ENCODE assay signal across 8 cellular contexts in genomic region chr1:155324041-155324716, GRCh38. TPM values are rescaled to one million over a fixed set of nuclear protein-coding genes. Genes with fewer than 3 reads are reported as not detected.
DNase-seq lines count a peak whose midpoint lies in the region; ATAC-seq and TF ChIP-seq lines count a peak whose summit lies in the region.

No MANE protein-coding gene starts in this region.

- H3K79me2 ChIP-seq in SU-DHL-6 (ENCODE audit: insufficient read depth, low read length) (no peaks in the 10 kb centered on the region), parathyroid adenoma (no peaks in the 10 kb centered on the region)

- H3K4me3 Mint-ChIP-seq in activated naive CD8-positive, alpha-beta T cell treated with anti-CD3 and anti-CD28 coated beads, Interleukin-2, amount 50 U/mL, for 24 hours = peak overlapping the region; percentile 81

- no peaks in the 10 kb centered on the region for H3K9me3 ChIP-seq in SU-DHL-6 (ENCODE audit: insufficient read depth, low read length)
- no peaks in the 10 kb centered on the region for H3K9me3 ChIP-seq in parathyroid adenoma (ENCODE audit: control insufficient read depth, low read length)
- H3K9me3 ChIP-seq in tibial nerve = no peaks in the 10 kb centered on the region

- H3K27ac ChIP-seq in SU-DHL-6 (ENCODE audit: low read depth, low read length) (peak overlapping the region; percentile 67), parathyroid adenoma (peak overlapping the region; percentile 95), tibial nerve (peak overlapping the region; percentile 96 to 100 (median 98))

- DNase-seq in GM10266 (ENCODE audit: extremely low spot score) (peak; percentile 97), NCI-H1417 (lab: John Stamatoyannopoulos, UW) (peak; percentile 89 to 97 (median 90)), Right ventricle myocardium superior (peak; percentile 97), tibial nerve (ENCODE audit: low spot score in 2 of 2) (peak; percentile 92 to 93)
- peak; percentile 94 for DNase-seq in activated naive CD8-positive, alpha-beta T cell treated with anti-CD3 and anti-CD28 coated beads, Interleukin-2, amount 50 U/mL, for 24 hours

- H2AFZ ChIP-seq in SU-DHL-6 (ENCODE audit: low read depth, low read length, severe bottlenecking) (peak overlapping the region; percentile 88), parathyroid adenoma (peak overlapping the region; percentile 82)

- H3K27me3 ChIP-seq in SU-DHL-6 (ENCODE audit: low read length) = no peaks in the 10 kb centered on the region
- no peaks in the 10 kb centered on the region for H3K27me3 ChIP-seq in parathyroid adenoma (ENCODE audit: control insufficient read depth, insufficient read depth, low read length)
- H3K27me3 ChIP-seq in tibial nerve = no peaks in the 10 kb centered on the region

- peaks cover 33% of the 10 kb centered on the region for H3K4me1 Mint-ChIP-seq in activated naive CD8-positive, alpha-beta T cell treated with anti-CD3 and anti-CD28 coated beads, Interleukin-2, amount 50 U/mL, for 24 hours

- ATAC-seq in HG02678 (IDR thresholded peaks at IDR 0.05; ENCODE audit: unreplicated experiment) = peak; percentile 67
- ATAC-seq in activated naive CD8-positive, alpha-beta T cell treated with anti-CD3 and anti-CD28 coated beads, Interleukin-2, amount 50 U/mL, for 24 hours = peak; percentile 82
- peak; percentile 85 for ATAC-seq in Right ventricle myocardium superior (ENCODE audit: poor library complexity)

- H3K4me3 ChIP-seq in SU-DHL-6 (ENCODE audit: insufficient read depth, low read length, poor library complexity, severe bottlenecking) = peak overlapping the region; percentile 70
- peak overlapping the region; percentile 99 for H3K4me3 ChIP-seq in parathyroid adenoma (ENCODE audit: low read depth, low read length)
- peak overlapping the region; percentile 53 to 89 (median 64) for H3K4me3 ChIP-seq in tibial nerve

- H3K9me3 Mint-ChIP-seq in activated naive CD8-positive, alpha-beta T cell treated with anti-CD3 and anti-CD28 coated beads, Interleukin-2, amount 50 U/mL, for 24 hours = no peaks in the 10 kb centered on the region

- H3K27ac Mint-ChIP-seq in activated naive CD8-positive, alpha-beta T cell treated with anti-CD3 and anti-CD28 coated beads, Interleukin-2, amount 50 U/mL, for 24 hours = peak overlapping the region; percentile 77

- peak in 1 of 2 donors; percentile 75 for TF ChIP-seq EP300 in tibial nerve (IDR thresholded peaks at IDR 0.05)

- TF ChIP-seq POLR2A in tibial nerve (IDR thresholded peaks at IDR 0.05) = peak; percentile 39 to 65

- H3F3A ChIP-seq in SU-DHL-6 (ENCODE audit: insufficient read depth) = peaks cover 29% of the 10 kb centered on the region

- no peaks in the 10 kb centered on the region for H3K9me2 ChIP-seq in SU-DHL-6 (replicated peaks; ENCODE audit: insufficient read depth, low read length)

- H3K9ac ChIP-seq in SU-DHL-6 (ENCODE audit: low read length) = peak overlapping the region; percentile 79
- no peak overlapping the region for H3K9ac ChIP-seq in parathyroid adenoma

- H3K36me3 ChIP-seq in SU-DHL-6 (ENCODE audit: low read length) (no peaks in the 10 kb centered on the region), parathyroid adenoma (ENCODE audit: control insufficient read depth, insufficient read depth, low read length) (no peaks in the 10 kb centered on the region), tibial nerve (peaks cover 0 to 37% (median 0%) of the 10 kb centered on the region in 3 donors)

- TF ChIP-seq CTCF in GM10266 (IDR thresholded peaks at IDR 0.05; ENCODE audit: control insufficient read depth, insufficient read depth, low read depth, missing control alignments) = no peak
- no peak for TF ChIP-seq CTCF in SU-DHL-6 (IDR thresholded peaks at IDR 0.05; ENCODE audit: insufficient read depth, low read length, poor library complexity, severe bottlenecking)
- TF ChIP-seq CTCF in parathyroid adenoma (IDR thresholded peaks at IDR 0.05) = no peak
- TF ChIP-seq CTCF in tibial nerve (IDR thresholded peaks at IDR 0.05) = peak in 1 of 5 experiments; percentile 32

- H4K20me1 ChIP-seq in SU-DHL-6 (ENCODE audit: low read depth, low read length) = no peaks in the 10 kb centered on the region

- peaks cover 11% of the 10 kb centered on the region for H3K36me3 Mint-ChIP-seq in activated naive CD8-positive, alpha-beta T cell treated with anti-CD3 and anti-CD28 coated beads, Interleukin-2, amount 50 U/mL, for 24 hours (ENCODE audit: low read depth)

- no peaks in the 10 kb centered on the region for H3K27me3 Mint-ChIP-seq in activated naive CD8-positive, alpha-beta T cell treated with anti-CD3 and anti-CD28 coated beads, Interleukin-2, amount 50 U/mL, for 24 hours

- intact Hi-C loops in Right ventricle myocardium superior (cut with DNase I) = loop anchor here (5.0 kb wide), 2 partner anchors 47 to 72 kb away; partner anchors contain the start of gene HCN3

- H3K4me2 ChIP-seq in SU-DHL-6 (ENCODE audit: low read depth, low read length, poor library complexity, severe bottlenecking) (peak overlapping the region; percentile 91), parathyroid adenoma (ENCODE audit: low read length) (peak overlapping the region; percentile 100)

- H3K4me1 ChIP-seq in parathyroid adenoma (no peaks in the 10 kb centered on the region), tibial nerve (peaks cover 0 to 53% (median 25%) of the 10 kb centered on the region in 4 donors)

- WGBS in tibial nerve, 2 donors = 0 to 1% methylated on average over 23 to 32 of the region's 44 CpGs

RNA-seq across cellular contexts. Expression of gene RUSC1, which starts 3.5 kb away (rescaled TPM):
- 19.9 TPM for total RNA-seq in Right ventricle myocardium superior
- total RNA-seq in tibial nerve = 10 to 100 TPM; 22.2 to 36.0 (median 26.5) TPM

RNA-seq across cellular contexts. Expression of gene FDPS, which starts 15.5 kb away (rescaled TPM):
- total RNA-seq in Right ventricle myocardium superior (71.2 TPM), tibial nerve (100 to 1,000 TPM in 3 of 4 donors, 10 to 100 TPM in 1; 88.2 to 143 (median 125) TPM)

RNA-seq across cellular contexts. Expression of gene PKLR, which starts 22.9 kb away (rescaled TPM):
- total RNA-seq in Right ventricle myocardium superior (not detected), tibial nerve (under 1 TPM in 3 of 4 donors, not detected in 1; 0.20 to 0.66 (median 0.21) TPM)

RNA-seq across cellular contexts. Expression of gene HCN3, which starts 46.9 kb away (rescaled TPM):
- total RNA-seq in Right ventricle myocardium superior = 1.4 TPM
- total RNA-seq in tibial nerve = 1 to 10 TPM; 1.7 to 2.7 (median 2.4) TPM

RNA-seq across cellular contexts. Expression of gene CLK2, which starts 50.9 kb away (rescaled TPM):
- total RNA-seq in Right ventricle myocardium superior = 18.5 TPM
- total RNA-seq in tibial nerve = 10 to 100 TPM; 41.0 to 70.6 (median 52.3) TPM

Comparison
In these comparisons a context has a peak if more than half of its experiments do, and no peak if none do; other contexts are left out.
1. Peak in every context shown above with its lines: DNase-seq, ATAC-seq, H3K4me3 ChIP-seq and H3K27ac ChIP-seq.